Comparison of ENCODE assay signal across 8 cellular contexts in genomic region chr3:53846134-53846850, GRCh38. TPM values are rescaled to one million over a fixed set of nuclear protein-coding genes. Genes with fewer than 3 reads are reported as not detected.
DNase-seq lines count a peak whose midpoint lies in the region; ATAC-seq and TF ChIP-seq lines count a peak whose summit lies in the region.

A gene with protein sequence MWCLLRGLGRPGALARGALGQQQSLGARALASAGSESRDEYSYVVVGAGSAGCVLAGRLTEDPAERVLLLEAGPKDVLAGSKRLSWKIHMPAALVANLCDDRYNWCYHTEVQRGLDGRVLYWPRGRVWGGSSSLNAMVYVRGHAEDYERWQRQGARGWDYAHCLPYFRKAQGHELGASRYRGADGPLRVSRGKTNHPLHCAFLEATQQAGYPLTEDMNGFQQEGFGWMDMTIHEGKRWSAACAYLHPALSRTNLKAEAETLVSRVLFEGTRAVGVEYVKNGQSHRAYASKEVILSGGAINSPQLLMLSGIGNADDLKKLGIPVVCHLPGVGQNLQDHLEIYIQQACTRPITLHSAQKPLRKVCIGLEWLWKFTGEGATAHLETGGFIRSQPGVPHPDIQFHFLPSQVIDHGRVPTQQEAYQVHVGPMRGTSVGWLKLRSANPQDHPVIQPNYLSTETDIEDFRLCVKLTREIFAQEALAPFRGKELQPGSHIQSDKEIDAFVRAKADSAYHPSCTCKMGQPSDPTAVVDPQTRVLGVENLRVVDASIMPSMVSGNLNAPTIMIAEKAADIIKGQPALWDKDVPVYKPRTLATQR (minus strand): TSS chr3:53846419. CDS start chr3:53824008, 22,411 bp downstream.
TSS of gene IL17RB (plus strand) at chr3:53846568. CDS start at chr3:53846589, 21 bp downstream.

- H3K9me3 ChIP-seq in SU-DHL-6 (ENCODE audit: insufficient read depth, low read length): no peaks in the 10 kb centered on the region

- no peaks in the 10 kb centered on the region for H4K20me1 ChIP-seq in SU-DHL-6 (ENCODE audit: low read depth, low read length)

- no peaks in the 10 kb centered on the region for H3K36me3 Mint-ChIP-seq in endothelial cell (ENCODE audit: low read depth, unreplicated experiment)
- H3K36me3 Mint-ChIP-seq in type B pancreatic cell: peaks cover 9% of the 10 kb centered on the region

- ATAC-seq in GM18907 (IDR thresholded peaks at IDR 0.05; ENCODE audit: unreplicated experiment) (peak; percentile 39), HG03354 (IDR thresholded peaks at IDR 0.05; ENCODE audit: poor library complexity, severe bottlenecking, unreplicated experiment) (peak; percentile 53), HG03097 (IDR thresholded peaks at IDR 0.05; ENCODE audit: low FRiP score, unreplicated experiment) (no peak)

- H3K27ac ChIP-seq in C4-2B (peak within 1 kb of the TSS; percentile 94), SU-DHL-6 (ENCODE audit: low read depth, low read length) (peak within 1 kb of the TSS; percentile 98)

- H3K9ac ChIP-seq in SU-DHL-6 (ENCODE audit: low read length): peak within 1 kb of the TSS; percentile 93

- H3K27me3 Mint-ChIP-seq in endothelial cell (ENCODE audit: unreplicated experiment) (peaks cover 13% of the 10 kb centered on the region), type B pancreatic cell (peaks cover 21% of the 10 kb centered on the region)

- no peaks in the 10 kb centered on the region for H3K9me2 ChIP-seq in SU-DHL-6 (replicated peaks; ENCODE audit: insufficient read depth, low read length)

- H3K4me2 ChIP-seq in SU-DHL-6 (ENCODE audit: low read depth, low read length, poor library complexity, severe bottlenecking): peak within 1 kb of the TSS; percentile 80

- peak; percentile 27 for DNase-seq in endothelial cell (ENCODE audit: low spot score)
- DNase-seq in middle frontal gyrus (ENCODE audit: extremely low spot score, low spot score): peak; percentile 29
- DNase-seq in type B pancreatic cell (ENCODE audit: extremely low spot score, unreplicated experiment): no peak

- H3K79me2 ChIP-seq in SU-DHL-6 (ENCODE audit: insufficient read depth, low read length): peaks cover 48% of the 10 kb centered on the region

- H2AFZ ChIP-seq in SU-DHL-6 (ENCODE audit: low read depth, low read length, severe bottlenecking): peak within 1 kb of the TSS; percentile 54

- H3K4me3 Mint-ChIP-seq in endothelial cell (ENCODE audit: unreplicated experiment): peak within 1 kb of the TSS; percentile 84
- peak within 1 kb of the TSS; percentile 84 for H3K4me3 Mint-ChIP-seq in type B pancreatic cell

- H3K27ac Mint-ChIP-seq in endothelial cell (ENCODE audit: unreplicated experiment): no peak within 1 kb of the TSS
- no peak within 1 kb of the TSS for H3K27ac Mint-ChIP-seq in type B pancreatic cell

- peaks cover 32% of the 10 kb centered on the region for H3F3A ChIP-seq in SU-DHL-6 (ENCODE audit: insufficient read depth)

- 0 out of 2 replicates have a peak, but pooled peaks cover 3% of the 10 kb centered on the region for H3K36me3 ChIP-seq in SU-DHL-6 (ENCODE audit: low read length)

- H3K4me1 Mint-ChIP-seq in endothelial cell (ENCODE audit: unreplicated experiment) (peaks cover 3% of the 10 kb centered on the region), type B pancreatic cell (ENCODE audit: unreplicated experiment) (peaks cover 30% of the 10 kb centered on the region)

- peak within 1 kb of the TSS; percentile 69 for H3K4me3 ChIP-seq in SU-DHL-6 (ENCODE audit: insufficient read depth, low read length, poor library complexity, severe bottlenecking)

- no peaks in the 10 kb centered on the region for H3K9me3 Mint-ChIP-seq in endothelial cell (ENCODE audit: unreplicated experiment)
- no peaks in the 10 kb centered on the region for H3K9me3 Mint-ChIP-seq in type B pancreatic cell

- TF ChIP-seq CTCF in C4-2B (conservative IDR thresholded peaks at IDR 0.05) (no peak), SU-DHL-6 (IDR thresholded peaks at IDR 0.05; ENCODE audit: insufficient read depth, low read length, poor library complexity, severe bottlenecking) (no peak), endothelial cell (IDR thresholded peaks at IDR 0.05; ENCODE audit: unreplicated experiment) (no peak), type B pancreatic cell (conservative IDR thresholded peaks at IDR 0.05) (no peak)

- no peaks in the 10 kb centered on the region for H3K27me3 ChIP-seq in SU-DHL-6 (ENCODE audit: low read length)

RNA-seq across cellular contexts. Expression of the first gene that starts in this region (rescaled TPM):
- total RNA-seq in endothelial cell (ENCODE audit: unreplicated experiment) (1.0 TPM), type B pancreatic cell (ENCODE audit: low replicate concordance) (8.0 and 9.6 TPM in 2 replicates)

RNA-seq across cellular contexts. Expression of gene IL17RB, which starts in this region (rescaled TPM):
- total RNA-seq in endothelial cell (ENCODE audit: unreplicated experiment) (0.33 TPM), type B pancreatic cell (ENCODE audit: low replicate concordance) (10.5 and 10.8 TPM in 2 replicates)
